1 cellular context compared by ENCODE assay signal in genomic region chr4:88122260-88122659, GRCh38. TPM values are rescaled to one million over a fixed set of nuclear protein-coding genes. Genes with fewer than 3 reads are reported as not detected.
"Had no signal": no experiment of that assay in that cellular context is flagged by ENCODE, and none has a peak within 500 bp of the region (broad histone marks: within the 10 kb centered on the region; RNA-seq: fewer than 3 reads in every experiment).

No MANE protein-coding gene starts in this region.

RNA-seq across cellular contexts. Expression of gene ABCG2, which starts 36.2 kb away (rescaled TPM):
- polyA plus RNA-seq: neural cell had no signal
